Comparison of ENCODE assay signal across 26 cellular contexts in the genomic region with DNA sequence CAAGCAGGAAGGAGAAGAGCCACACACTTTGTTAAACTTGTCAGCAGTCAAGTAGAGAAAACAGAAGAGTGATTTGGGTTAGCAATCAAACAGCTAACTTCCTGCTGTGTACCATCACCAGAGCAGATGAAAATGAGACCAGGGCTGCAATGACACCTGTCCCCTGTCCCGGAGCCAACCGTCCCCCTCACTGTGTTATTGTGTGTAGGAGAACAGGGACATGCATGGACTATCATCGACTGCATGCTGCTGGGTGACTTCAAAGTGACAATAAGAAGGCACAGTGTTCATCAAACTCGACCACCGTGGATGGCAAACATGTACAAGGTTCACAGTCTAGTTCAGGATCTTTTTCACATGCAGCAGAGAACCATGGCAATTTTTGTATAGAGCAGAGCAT.
"Had no signal": no experiment of that assay in that cellular context is flagged by ENCODE, and none has a peak within 500 bp of the region (broad histone marks: within the 10 kb centered on the region; RNA-seq: fewer than 3 reads in every experiment).

No MANE protein-coding gene starts in this region.

- H3K9me3 ChIP-seq: adrenal gland, body of pancreas had no signal

- H3K36me3 Mint-ChIP-seq: WTC11 had no signal

- H3K27me3 Mint-ChIP-seq: activated naive CD8-positive, alpha-beta T cell; central memory CD8-positive, alpha-beta T cell; IgD-negative memory B cell; T-helper 17 cell had no signal

- H3K4me1 Mint-ChIP-seq: central memory CD8-positive, alpha-beta T cell had no signal

- H3K9me3 Mint-ChIP-seq: activated naive CD4-positive, alpha-beta T cell treated with anti-CD3 and anti-CD28 coated beads for 36 hours; activated T-cell treated with anti-CD3 and anti-CD28 coated beads, Interleukin-2, amount 50 U/mL, for 4 hours; central memory CD8-positive, alpha-beta T cell; IgD-negative memory B cell; WTC11 had no signal

- H3K4me3 Mint-ChIP-seq: activated CD8-positive, alpha-beta T cell treated with anti-CD3 and anti-CD28 coated beads, Interleukin-2, amount 10 ng/mL, durations not matched to agents 7 days and 5 days; activated naive CD4-positive, alpha-beta T cell treated with anti-CD3 and anti-CD28 coated beads for 36 hours; activated naive CD8-positive, alpha-beta T cell; activated T-cell treated with anti-CD3 and anti-CD28 coated beads, Interleukin-2, amount 50 U/mL, for 4 hours; central memory CD8-positive, alpha-beta T cell; IgD-negative memory B cell; T-helper 17 cell; WTC11 had no signal

- H3K27me3 ChIP-seq: adrenal gland, body of pancreas had no signal

- H3K4me3 ChIP-seq: adrenal gland, body of pancreas had no signal

- DNase-seq: activated CD4-positive, alpha-beta T cell treated with anti-CD3 and anti-CD28 coated beads for 48 hours; activated CD4-positive, alpha-beta T cell treated with anti-CD3 and anti-CD28 coated beads, Interleukin-2, amount 50 U/mL, for 4 hours; activated CD4-positive, CD25-positive, alpha-beta regulatory T cell treated with anti-CD3 and anti-CD28 coated beads, Interleukin-2, amount 50 U/mL, for 72 hours; activated CD8-positive, alpha-beta T cell treated with anti-CD3 and anti-CD28 coated beads, Interleukin-2, amount 10 ng/mL, durations not matched to agents 7 days and 5 days; activated gamma-delta T cell; activated naive CD4-positive, alpha-beta T cell treated with anti-CD3 and anti-CD28 coated beads for 36 hours; activated T-cell treated with anti-CD3 and anti-CD28 coated beads, Interleukin-2, amount 50 U/mL, for 4 hours; adrenal gland; aorta; body of pancreas; KG1; NCI-H1105; NCI-H1436; NCI-H1930; NCI-H2171; NCI-H2227 treated with DMSO at 0.1 percent for 48 hours; NCI-H510A; NCI-H526 treated with DMSO at 0.1 percent for 48 hours; NCI-H82; SIG-M5; T-helper 17 cell; T-helper 9 cell had no signal

- H3K27ac Mint-ChIP-seq: activated CD8-positive, alpha-beta T cell treated with anti-CD3 and anti-CD28 coated beads, Interleukin-2, amount 10 ng/mL, durations not matched to agents 7 days and 5 days; activated naive CD4-positive, alpha-beta T cell treated with anti-CD3 and anti-CD28 coated beads for 36 hours; activated naive CD8-positive, alpha-beta T cell; IgD-negative memory B cell; T-helper 17 cell; WTC11 had no signal

- H3K27ac ChIP-seq: adrenal gland, body of pancreas had no signal

- H3K4me1 ChIP-seq: adrenal gland, body of pancreas had no signal
